1 cellular context compared by ENCODE assay signal in genomic region chr3:51384145-51384729, GRCh38.
TF ChIP-seq lines count a peak whose summit lies in the region.

No MANE protein-coding gene starts in this region.

TF ChIP-seq in GM12878, 131 proteins besides CTCF, POLR2A, EP300 and RAD21:
- TF ChIP-seq NKRF (conservative IDR thresholded peaks at IDR 0.05) = 0 out of 2 replicates have a peak, but pooled peaks have one; percentile 53
- TF ChIP-seq MYC (IDR thresholded peaks at IDR 0.05; ENCODE audit: insufficient read depth, insufficient read length, insufficient replicate concordance, low read length, severe bottlenecking) = no peak
TF ChIP-seq in GM12878: peak in this region for 1.
